In genomic region chr5:179908528-179908927, GRCh38 we compare ENCODE assay signal across 1 cellular context.
TF ChIP-seq lines count a peak whose summit lies in the region.

No MANE protein-coding gene starts in this region.

TF ChIP-seq in K562, 482 proteins besides CTCF, POLR2A, EP300 and RAD21 (continued from another document):
- TF ChIP-seq, protein P1, sequence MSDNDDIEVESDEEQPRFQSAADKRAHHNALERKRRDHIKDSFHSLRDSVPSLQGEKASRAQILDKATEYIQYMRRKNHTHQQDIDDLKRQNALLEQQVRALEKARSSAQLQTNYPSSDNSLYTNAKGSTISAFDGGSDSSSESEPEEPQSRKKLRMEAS (CRISPR knock-in tag; IDR thresholded peaks at IDR 0.05): 0 out of 2 replicates have a peak, but pooled peaks have one; percentile 7
- peak; percentile 55; the same call in 1 of the 2 replicates for TF ChIP-seq ZNF282 (CRISPR knock-in tag; IDR thresholded peaks at IDR 0.05)
- TF ChIP-seq ZBTB33 (CRISPR knock-in tag; IDR thresholded peaks at IDR 0.05): peak; percentile 90
- TF ChIP-seq CBX5 (IDR thresholded peaks at IDR 0.05; ENCODE audit: borderline replicate concordance, low read depth): no peak
- 0 out of 2 replicates have a peak, but pooled peaks have one; percentile 18 for TF ChIP-seq NFIC (IDR thresholded peaks at IDR 0.05)
- no peak for TF ChIP-seq E2F3 (CRISPR knock-in tag; IDR thresholded peaks at IDR 0.05)
